2 cellular contexts compared by ENCODE assay signal in the genomic region with DNA sequence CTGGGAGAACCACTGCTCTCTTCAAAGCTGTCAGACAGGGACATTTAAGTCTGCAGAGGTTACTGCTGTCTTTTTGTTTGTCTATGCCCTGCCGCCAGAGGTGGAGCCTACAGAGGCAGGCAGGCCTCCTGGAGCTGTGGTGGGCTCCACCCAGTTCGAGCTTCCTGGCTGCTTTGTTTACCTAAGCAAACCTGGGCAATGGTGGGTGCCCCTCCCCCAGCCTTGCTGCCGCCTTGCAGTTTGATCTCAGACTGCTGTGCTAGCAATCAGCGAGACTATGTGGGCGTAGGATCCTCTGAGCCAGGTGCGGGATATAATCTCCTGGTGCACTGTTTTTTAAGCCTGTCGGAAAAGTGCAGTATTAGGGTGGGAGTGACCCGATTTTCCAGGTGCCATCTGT. TPM values are rescaled to one million over a fixed set of nuclear protein-coding genes. Genes with fewer than 3 reads are reported as not detected.
"Had no signal": no experiment of that assay in that cellular context is flagged by ENCODE, and none has a peak within 500 bp of the region (broad histone marks: within the 10 kb centered on the region; RNA-seq: fewer than 3 reads in every experiment).

No MANE protein-coding gene starts in this region.

RNA-seq across cellular contexts. Expression of gene NTMT2, which starts 32.6 kb away (rescaled TPM):
- total RNA-seq: G401, GM12878 had no signal
- polyA plus RNA-seq: GM12878 had no signal
